In the genomic region with DNA sequence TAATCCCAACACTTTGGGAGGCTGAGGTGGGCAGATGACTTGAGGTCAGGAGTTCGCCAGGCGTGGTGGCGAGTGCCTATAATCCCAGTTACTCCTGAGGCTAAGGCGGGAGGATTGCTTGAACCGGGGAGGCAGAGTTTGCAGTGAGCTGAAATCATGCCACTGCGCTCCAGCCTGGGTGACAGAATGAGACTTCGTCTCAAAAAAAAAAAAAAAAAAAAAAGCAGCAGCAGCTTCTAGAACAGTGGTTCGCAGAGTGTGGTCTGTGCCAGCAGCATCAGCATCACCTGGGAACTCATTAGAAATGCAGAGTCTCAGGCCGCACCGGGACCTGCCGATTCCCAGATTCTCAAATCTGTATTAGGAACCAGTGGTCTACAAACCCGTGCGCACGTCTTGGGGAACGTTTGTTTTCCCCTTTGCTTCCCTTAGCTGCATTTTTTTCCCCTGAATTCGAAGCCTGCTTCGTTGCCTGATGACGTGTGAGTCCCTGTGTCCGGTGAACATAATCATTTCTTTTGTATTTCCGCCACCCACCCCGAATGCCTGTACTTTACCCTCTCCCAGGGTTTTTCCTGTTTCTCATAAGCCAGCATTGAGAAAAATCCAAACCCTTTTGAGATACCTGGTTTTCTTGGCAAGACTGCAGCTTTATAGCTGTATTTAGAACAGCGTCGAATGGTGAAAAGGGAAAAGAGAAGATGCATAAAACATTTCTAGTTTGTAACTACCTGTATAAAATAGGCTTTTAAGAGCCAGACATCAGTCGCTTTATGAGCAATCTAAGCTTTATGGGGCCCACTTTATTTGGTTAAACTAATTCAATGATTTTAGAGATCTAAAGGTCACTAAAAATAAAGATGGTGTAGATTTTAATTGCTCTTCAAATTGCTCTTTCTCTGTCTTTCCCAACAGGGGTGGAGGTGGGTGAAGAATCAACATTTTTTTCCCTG, we compare ENCODE assay signal across 15 cellular contexts. TPM values are rescaled to one million over a fixed set of nuclear protein-coding genes. Genes with fewer than 3 reads are reported as not detected.
DNase-seq lines count a peak whose midpoint lies in the region; ATAC-seq and TF ChIP-seq lines count a peak whose summit lies in the region.
"Had no signal": no experiment of that assay in that cellular context is flagged by ENCODE, and none has a peak within 500 bp of the region (broad histone marks: within the 10 kb centered on the region; RNA-seq: fewer than 3 reads in every experiment).

No MANE protein-coding gene starts in this region.

- no peak overlapping the region for H3K27ac ChIP-seq in SJCRH30
- H3K27ac ChIP-seq: GM23248, left lung had no signal

- TF ChIP-seq CTCF in Caco-2 (IDR thresholded peaks at IDR 0.05; ENCODE audit: insufficient read depth in 1 of 2, low read depth in 1 of 2, low read length in 1 of 2, severe bottlenecking in 1 of 2, unreplicated experiment in 1 of 2) (no peak), WTC11 (IDR thresholded peaks at IDR 0.05) (no peak)

- H3K4me3 Mint-ChIP-seq in Caco-2 (ENCODE audit: unreplicated experiment): peak overlapping the region; percentile 57
- H3K4me3 Mint-ChIP-seq in WTC11: no peak overlapping the region
- H3K4me3 Mint-ChIP-seq: activated CD8-positive, alpha-beta T cell treated with anti-CD3 and anti-CD28 coated beads, Interleukin-2, amount 10 ng/mL, durations not matched to agents 7 days and 5 days; T-helper 2 cell treated with Interferon-gamma antibody and Interleukin-4, amounts not matched to agents 5 μg/mL and 100 μg/mL, for 36 hours had no signal

- no peaks in the 10 kb centered on the region for H3K27me3 Mint-ChIP-seq in Caco-2 (ENCODE audit: insufficient read depth, unreplicated experiment)
- no peaks in the 10 kb centered on the region for H3K27me3 Mint-ChIP-seq in WTC11 (ENCODE audit: low read depth)

- H3K4me1 ChIP-seq in Caco-2 (peaks cover 74% of the 10 kb centered on the region), SJCRH30 (no peaks in the 10 kb centered on the region)

- intact Hi-C loops in Caco-2 (cut with micrococcal nuclease; ENCODE audit: unreplicated experiment): no loop called here

- peaks cover 56% of the 10 kb centered on the region for H3K4me1 Mint-ChIP-seq in Caco-2 (ENCODE audit: low read depth, unreplicated experiment)
- peaks cover 6% of the 10 kb centered on the region for H3K4me1 Mint-ChIP-seq in WTC11

- ATAC-seq in WTC11: no peak
- ATAC-seq in HG03280 (IDR thresholded peaks at IDR 0.05; ENCODE audit: unreplicated experiment): no peak
- ATAC-seq: activated CD8-positive, alpha-beta T cell treated with anti-CD3 and anti-CD28 coated beads, Interleukin-2, amount 10 ng/mL, durations not matched to agents 7 days and 5 days; left lung had no signal

- CTCF ChIA-PET in Caco-2 (lab: Charles Lee) (interaction anchor here (0.6 to 2.0 kb wide), 4 partner anchors 9 to 89 kb away, joined by 3 to 7 read pairs (median 5); no protein-coding TSS in a partner anchor), WTC11 (lab: Charles Lee) (interaction anchor here (0.6 to 1.6 kb wide), 4 partner anchors 39 to 163 kb away, joined by 3 to 5 read pairs (median 4); a partner anchor contains a TSS)

- DNase-seq in Caco-2 (peak; percentile 38 to 66), WTC11 (ENCODE audit: low spot score) (no peak), foreskin melanocyte (peak; percentile 14), occipital lobe (lab: John Stamatoyannopoulos, UW) (peak; percentile 11), NCI-H510A treated with DMSO at 0.1 percent for 48 hours (lab: John Stamatoyannopoulos, UW) (no peak), SJCRH30 (no peak), NCI-H1105 (lab: John Stamatoyannopoulos, UW) (no peak)
- DNase-seq: activated CD8-positive, alpha-beta T cell treated with anti-CD3 and anti-CD28 coated beads, Interleukin-2, amount 10 ng/mL, durations not matched to agents 7 days and 5 days; activated naive CD4-positive, alpha-beta T cell; GM23248; left lung; stimulated activated CD4-positive, alpha-beta T cell treated with anti-CD3 and anti-CD28 coated beads, Interleukin-2, amount 100 ng/mL, for 24 hours had no signal

- H3K27ac Mint-ChIP-seq in Caco-2 (ENCODE audit: unreplicated experiment) (peak overlapping the region; percentile 94), WTC11 (0 out of 2 replicates have a peak overlapping the region, but pooled peaks have one; percentile 4)
- H3K27ac Mint-ChIP-seq: activated CD8-positive, alpha-beta T cell treated with anti-CD3 and anti-CD28 coated beads, Interleukin-2, amount 10 ng/mL, durations not matched to agents 7 days and 5 days; T-helper 2 cell treated with Interferon-gamma antibody and Interleukin-4, amounts not matched to agents 5 μg/mL and 100 μg/mL, for 36 hours had no signal

- peaks cover 85% of the 10 kb centered on the region for H3K36me3 Mint-ChIP-seq in Caco-2 (ENCODE audit: insufficient read depth, unreplicated experiment)
- H3K36me3 Mint-ChIP-seq in WTC11: peaks cover 7% of the 10 kb centered on the region; the same call in 1 of the 2 replicates

- H3K4me3 ChIP-seq in Caco-2 (ENCODE audit: low read depth, low read length) (no peak overlapping the region), SJCRH30 (no peak overlapping the region)
- H3K4me3 ChIP-seq: GM23248, left lung had no signal

- no peaks in the 10 kb centered on the region; the same call in 1 of the 2 replicates for H3K36me3 ChIP-seq in Caco-2 (ENCODE audit: control insufficient read depth, insufficient read depth, low read length)
- peaks cover 7% of the 10 kb centered on the region; the same call in 1 of the 2 replicates for H3K36me3 ChIP-seq in SJCRH30
- H3K36me3 ChIP-seq: left lung had no signal

- H3K9me3 Mint-ChIP-seq in Caco-2 (ENCODE audit: unreplicated experiment) (no peaks in the 10 kb centered on the region), WTC11 (no peaks in the 10 kb centered on the region)
- H3K9me3 Mint-ChIP-seq: T-helper 2 cell treated with Interferon-gamma antibody and Interleukin-4, amounts not matched to agents 5 μg/mL and 100 μg/mL, for 36 hours had no signal

- POLR2A ChIA-PET in Caco-2 (lab: Charles Lee) (interaction anchor here (0.6 to 1.9 kb wide), 4 partner anchors 9 to 975 kb away, joined by 3 to 7 read pairs (median 4); no protein-coding TSS in a partner anchor), WTC11 (lab: Charles Lee) (interaction anchor here (0.6 to 1.2 kb wide), 2 partner anchors 8 to 10 kb away, joined by 5 to 6 read pairs; no protein-coding TSS in a partner anchor)

- H3K9me3 ChIP-seq in Caco-2 (no peaks in the 10 kb centered on the region), SJCRH30 (replicated peaks) (no peaks in the 10 kb centered on the region)
- H3K9me3 ChIP-seq: left lung had no signal

- BruUV-seq in Caco-2 (replicated peaks; lab: Mats Ljungman, UMichigan): no TSS peak

- H3K27me3 ChIP-seq in Caco-2 (replicated peaks; ENCODE audit: control insufficient read depth, insufficient read depth, low read length) (no peaks in the 10 kb centered on the region), SJCRH30 (no peaks in the 10 kb centered on the region)
- H3K27me3 ChIP-seq: left lung had no signal

TF ChIP-seq in WTC11, 78 proteins besides CTCF, POLR2A, EP300 and RAD21 (continues in another document):
- no peak for TF ChIP-seq TEAD1 (CRISPR knock-in tag; IDR thresholded peaks at IDR 0.05)
- TF ChIP-seq, protein P1, sequence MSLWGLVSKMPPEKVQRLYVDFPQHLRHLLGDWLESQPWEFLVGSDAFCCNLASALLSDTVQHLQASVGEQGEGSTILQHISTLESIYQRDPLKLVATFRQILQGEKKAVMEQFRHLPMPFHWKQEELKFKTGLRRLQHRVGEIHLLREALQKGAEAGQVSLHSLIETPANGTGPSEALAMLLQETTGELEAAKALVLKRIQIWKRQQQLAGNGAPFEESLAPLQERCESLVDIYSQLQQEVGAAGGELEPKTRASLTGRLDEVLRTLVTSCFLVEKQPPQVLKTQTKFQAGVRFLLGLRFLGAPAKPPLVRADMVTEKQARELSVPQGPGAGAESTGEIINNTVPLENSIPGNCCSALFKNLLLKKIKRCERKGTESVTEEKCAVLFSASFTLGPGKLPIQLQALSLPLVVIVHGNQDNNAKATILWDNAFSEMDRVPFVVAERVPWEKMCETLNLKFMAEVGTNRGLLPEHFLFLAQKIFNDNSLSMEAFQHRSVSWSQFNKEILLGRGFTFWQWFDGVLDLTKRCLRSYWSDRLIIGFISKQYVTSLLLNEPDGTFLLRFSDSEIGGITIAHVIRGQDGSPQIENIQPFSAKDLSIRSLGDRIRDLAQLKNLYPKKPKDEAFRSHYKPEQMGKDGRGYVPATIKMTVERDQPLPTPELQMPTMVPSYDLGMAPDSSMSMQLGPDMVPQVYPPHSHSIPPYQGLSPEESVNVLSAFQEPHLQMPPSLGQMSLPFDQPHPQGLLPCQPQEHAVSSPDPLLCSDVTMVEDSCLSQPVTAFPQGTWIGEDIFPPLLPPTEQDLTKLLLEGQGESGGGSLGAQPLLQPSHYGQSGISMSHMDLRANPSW (CRISPR knock-in tag; conservative IDR thresholded peaks at IDR 0.05; ENCODE audit: low read depth): no peak
- TF ChIP-seq, protein P2, sequence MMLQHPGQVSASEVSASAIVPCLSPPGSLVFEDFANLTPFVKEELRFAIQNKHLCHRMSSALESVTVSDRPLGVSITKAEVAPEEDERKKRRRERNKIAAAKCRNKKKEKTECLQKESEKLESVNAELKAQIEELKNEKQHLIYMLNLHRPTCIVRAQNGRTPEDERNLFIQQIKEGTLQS (CRISPR knock-in tag; conservative IDR thresholded peaks at IDR 0.05): no peak
- TF ChIP-seq, protein P3, sequence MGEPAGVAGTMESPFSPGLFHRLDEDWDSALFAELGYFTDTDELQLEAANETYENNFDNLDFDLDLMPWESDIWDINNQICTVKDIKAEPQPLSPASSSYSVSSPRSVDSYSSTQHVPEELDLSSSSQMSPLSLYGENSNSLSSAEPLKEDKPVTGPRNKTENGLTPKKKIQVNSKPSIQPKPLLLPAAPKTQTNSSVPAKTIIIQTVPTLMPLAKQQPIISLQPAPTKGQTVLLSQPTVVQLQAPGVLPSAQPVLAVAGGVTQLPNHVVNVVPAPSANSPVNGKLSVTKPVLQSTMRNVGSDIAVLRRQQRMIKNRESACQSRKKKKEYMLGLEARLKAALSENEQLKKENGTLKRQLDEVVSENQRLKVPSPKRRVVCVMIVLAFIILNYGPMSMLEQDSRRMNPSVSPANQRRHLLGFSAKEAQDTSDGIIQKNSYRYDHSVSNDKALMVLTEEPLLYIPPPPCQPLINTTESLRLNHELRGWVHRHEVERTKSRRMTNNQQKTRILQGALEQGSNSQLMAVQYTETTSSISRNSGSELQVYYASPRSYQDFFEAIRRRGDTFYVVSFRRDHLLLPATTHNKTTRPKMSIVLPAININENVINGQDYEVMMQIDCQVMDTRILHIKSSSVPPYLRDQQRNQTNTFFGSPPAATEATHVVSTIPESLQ (CRISPR knock-in tag; IDR thresholded peaks at IDR 0.05): no peak

RNA-seq across cellular contexts. Expression of a gene that starts 49.8 kb away (rescaled TPM):
- 34.3 and 38.8 TPM in 2 replicates for total RNA-seq in Caco-2 (2022)
- 23.0 to 30.3 TPM (median 26.0 TPM) in 3 replicates for total RNA-seq in WTC11 (2021)
- total RNA-seq in occipital lobe: 9.8 TPM
- total RNA-seq in SJCRH30 (2014; rRNA removed; shearing (Covaris generic)): 0.95 and 3.9 TPM in 2 replicates

RNA-seq across cellular contexts. Expression of a gene that starts 54.5 kb away (rescaled TPM):
- total RNA-seq in Caco-2 (2022): 13.3 and 14.6 TPM in 2 replicates
- total RNA-seq in WTC11 (2021): 11.8 to 15.5 TPM (median 15.4 TPM) in 3 replicates
- 2.2 TPM for total RNA-seq in occipital lobe
- total RNA-seq in SJCRH30 (2014; rRNA removed; shearing (Covaris generic)): 9.0 and 9.4 TPM in 2 replicates
- total RNA-seq: OCI-LY7 had no signal

Comparison
In these comparisons a context has a peak if more than half of its experiments do, and no peak if none do; other contexts are left out.
1. DNase-seq: peak in Caco-2 (2 of 2), foreskin melanocyte (single experiment) and occipital lobe (single experiment); none in WTC11 (single experiment), NCI-H510A treated with DMSO at 0.1 percent for 48 hours (single experiment), SJCRH30 (0 of 2) and NCI-H1105 (single experiment).